ENCODE assay signal across 20 cellular contexts in the genomic region with DNA sequence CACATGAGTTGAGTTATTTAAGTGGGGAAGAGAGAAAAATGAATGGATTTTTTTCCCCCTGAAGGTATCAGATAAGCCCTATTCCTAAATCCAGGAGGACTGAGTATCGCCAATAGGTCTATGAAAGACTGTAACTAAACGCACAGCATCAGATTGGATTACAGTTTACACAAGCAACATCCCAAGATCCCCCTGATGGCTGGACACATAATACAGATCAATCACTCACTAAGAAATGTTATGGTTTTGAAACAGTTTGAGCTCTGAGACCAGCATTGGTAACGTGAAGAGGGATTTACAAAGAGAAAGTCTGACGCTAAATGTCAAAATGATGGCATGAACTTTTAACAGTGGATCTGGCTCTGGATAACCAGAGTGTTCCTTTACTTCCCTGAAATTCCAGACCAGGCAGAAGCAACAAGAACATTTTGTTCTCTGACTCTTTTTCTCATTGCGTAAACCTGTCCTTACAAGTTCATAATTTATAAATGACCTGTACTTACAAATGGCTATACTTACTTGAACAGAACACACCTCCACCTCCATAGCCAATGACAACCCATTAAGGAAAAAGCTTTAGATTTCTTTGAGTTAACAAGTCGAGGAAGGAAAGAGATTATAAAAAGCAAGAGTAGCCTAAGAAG.
DNase-seq lines count a peak whose midpoint lies in the region; ATAC-seq and TF ChIP-seq lines count a peak whose summit lies in the region.
"Had no signal": no experiment of that assay in that cellular context is flagged by ENCODE, and none has a peak within 500 bp of the region (broad histone marks: within the 10 kb centered on the region; RNA-seq: fewer than 3 reads in every experiment).

No MANE protein-coding gene starts in this region.

- no peak overlapping the region for H3K4me3 ChIP-seq in GM23338
- H3K4me3 ChIP-seq in fibroblast of pulmonary artery (replicated peaks; ENCODE audit: low read depth, low read length), result no peak overlapping the region
- H3K4me3 ChIP-seq in transverse colon, result no peak overlapping the region
- H3K4me3 ChIP-seq in endodermal cell (ENCODE audit: low read length), result no peak overlapping the region
- H3K4me3 ChIP-seq: GM12878 had no signal

- H3F3A ChIP-seq in GM23338 (replicated peaks; ENCODE audit: low read depth), result no peaks in the 10 kb centered on the region

- H4K20me1 ChIP-seq in GM23338 (replicated peaks; ENCODE audit: insufficient read depth), result no peaks in the 10 kb centered on the region

- H3K4me1 Mint-ChIP-seq in GM23338, result peaks cover 4% of the 10 kb centered on the region; the same call in 1 of the 3 replicates
- peaks cover 1% of the 10 kb centered on the region for H3K4me1 Mint-ChIP-seq in progenitor cell of endocrine pancreas (ENCODE audit: low read depth)
- peaks cover 5% of the 10 kb centered on the region for H3K4me1 Mint-ChIP-seq in endodermal cell

- no peak overlapping the region for H3K27ac Mint-ChIP-seq in GM23338
- peak overlapping the region; percentile 23 for H3K27ac Mint-ChIP-seq in progenitor cell of endocrine pancreas
- no peak overlapping the region for H3K27ac Mint-ChIP-seq in endodermal cell
- H3K27ac Mint-ChIP-seq: activated naive CD8-positive, alpha-beta T cell; T-helper 17 cell had no signal

- no peaks in the 10 kb centered on the region for H3K27me3 ChIP-seq in GM23338 (ENCODE audit: insufficient read depth)
- no peaks in the 10 kb centered on the region for H3K27me3 ChIP-seq in transverse colon
- no peaks in the 10 kb centered on the region for H3K27me3 ChIP-seq in endodermal cell (ENCODE audit: control insufficient read depth, insufficient read depth, low read length, poor library complexity, severe bottlenecking)

- H3K27ac ChIP-seq in GM23338 (ENCODE audit: low read depth), result peak overlapping the region; percentile 10; the same call in 1 of the 2 replicates
- no peak overlapping the region for H3K27ac ChIP-seq in transverse colon
- no peak overlapping the region for H3K27ac ChIP-seq in endodermal cell (ENCODE audit: low read depth, low read length)

- ATAC-seq in GM23338 (no peak), HG03135 (IDR thresholded peaks at IDR 0.05; ENCODE audit: unreplicated experiment) (no peak)
- ATAC-seq: GM12878, T-helper 17 cell had no signal

- H3K9ac ChIP-seq in endodermal cell (ENCODE audit: extremely low read depth, low read length, poor library complexity, severe bottlenecking), result no peak overlapping the region

- TF ChIP-seq EP300 in transverse colon (IDR thresholded peaks at IDR 0.05; ENCODE audit: low read depth), result no peak

- DNase-seq in GM23338 (ENCODE audit: low spot score) (no peak), SK-MEL-5 (ENCODE audit: low read depth, low spot score) (peak; percentile 59), fibroblast of pulmonary artery (ENCODE audit: low read depth) (peak; percentile 43), progenitor cell of endocrine pancreas (ENCODE audit: low spot score, unreplicated experiment) (no peak), transverse colon (no peak), endodermal cell (no peak)
- no peak for DNase-seq in activated CD4-positive, alpha-beta T cell treated with anti-CD3 and anti-CD28 coated beads, Interleukin-2, amount 50 U/mL, for 48 hours
- DNase-seq: activated CD4-positive, alpha-beta T cell treated with anti-CD3 and anti-CD28 coated beads for 1 hour; Caco-2; central memory CD4-positive, alpha-beta T cell; GOT3; islet precursor cell; MM.1S; NCI-H2081 treated with DMSO at 0.1 percent for 48 hours; SHP77; stimulated activated naive CD4-positive, alpha-beta T cell treated with Interleukin-2 at 50 U/mL for 16 hours; T-helper 17 cell had no signal

- no peaks in the 10 kb centered on the region for H3K9me3 ChIP-seq in transverse colon
- no peaks in the 10 kb centered on the region for H3K9me3 ChIP-seq in endodermal cell (ENCODE audit: control insufficient read depth, low read length)
- H3K9me3 ChIP-seq: Caco-2 had no signal

- H3K79me2 ChIP-seq in GM23338 (replicated peaks; ENCODE audit: insufficient read depth), result no peaks in the 10 kb centered on the region

- H3K36me3 ChIP-seq in GM23338 (ENCODE audit: insufficient read depth) (no peaks in the 10 kb centered on the region), transverse colon (no peaks in the 10 kb centered on the region), endodermal cell (ENCODE audit: control insufficient read depth, insufficient read depth, low read length) (no peaks in the 10 kb centered on the region)

- H3K36me3 Mint-ChIP-seq in GM23338 (ENCODE audit: low read depth) (no peaks in the 10 kb centered on the region), progenitor cell of endocrine pancreas (ENCODE audit: insufficient read depth) (peaks cover 1% of the 10 kb centered on the region), endodermal cell (ENCODE audit: low read depth) (peaks cover 2% of the 10 kb centered on the region)

- H3K4me2 ChIP-seq in GM23338, result no peak overlapping the region

- in situ Hi-C loops in SK-MEL-5 (cut with HindIII; ENCODE audit: low pct_unique_long_range_greater_than_20kb, low sequenced_read_pairs) (no loop called here), transverse colon (cut with MboI; ENCODE audit: low pct_ligation_motif_present in 1 of 4, low pct_unique_long_range_greater_than_20kb in 1 of 4, low sequenced_read_pairs in 3 of 4) (no loop called here)

- no peak for TF ChIP-seq CTCF in GM23338 (conservative IDR thresholded peaks at IDR 0.05; ENCODE audit: low read depth in 2 of 2)
- TF ChIP-seq CTCF in fibroblast of pulmonary artery (IDR thresholded peaks at IDR 0.05; ENCODE audit: low read length, missing control alignments), result no peak
- no peak for TF ChIP-seq CTCF in progenitor cell of endocrine pancreas (IDR thresholded peaks at IDR 0.05; ENCODE audit: unreplicated experiment)
- TF ChIP-seq CTCF in transverse colon (IDR thresholded peaks at IDR 0.05), result no peak
- TF ChIP-seq CTCF in endodermal cell (conservative IDR thresholded peaks at IDR 0.05), result no peak

- intact Hi-C loops in transverse colon (cut with DNase I; ENCODE audit: low total_unique reads), result no loop called here

- H3K27me3 Mint-ChIP-seq in GM23338 (ENCODE audit: insufficient read depth, low read depth, poor library complexity) (no peaks in the 10 kb centered on the region), progenitor cell of endocrine pancreas (no peaks in the 10 kb centered on the region), endodermal cell (ENCODE audit: insufficient read depth) (no peaks in the 10 kb centered on the region)
- H3K27me3 Mint-ChIP-seq: activated naive CD8-positive, alpha-beta T cell; T-helper 17 cell had no signal

- H3K9me3 Mint-ChIP-seq in GM23338 (no peaks in the 10 kb centered on the region), progenitor cell of endocrine pancreas (ENCODE audit: low read depth) (no peaks in the 10 kb centered on the region), endodermal cell (no peaks in the 10 kb centered on the region)

- WGBS in transverse colon (ENCODE audit: low coverage in 1 of 2), 2 donors, result 81 to 85% methylated on average over 6 of the region's 6 CpGs
- 91 to 96% methylated on average over 4 to 6 of the region's 6 CpGs for WGBS in endodermal cell (ENCODE audit: insufficient coverage in 1 of 2, insufficient read length in 1 of 2), 2 experiments

- no peaks in the 10 kb centered on the region for H3K4me1 ChIP-seq in GM23338 (ENCODE audit: insufficient read depth)
- no peaks in the 10 kb centered on the region for H3K4me1 ChIP-seq in transverse colon
- no peaks in the 10 kb centered on the region for H3K4me1 ChIP-seq in endodermal cell (ENCODE audit: control insufficient read depth, insufficient read depth, low read length)
- H3K4me1 ChIP-seq: Caco-2 had no signal

- TF ChIP-seq POLR2A in transverse colon (IDR thresholded peaks at IDR 0.05), result no peak

- no peaks in the 10 kb centered on the region for H3K9me2 ChIP-seq in GM23338 (ENCODE audit: insufficient read depth)

- H2AFZ ChIP-seq in GM23338, result no peak overlapping the region

- no peak overlapping the region for H3K4me3 Mint-ChIP-seq in GM23338
- H3K4me3 Mint-ChIP-seq in progenitor cell of endocrine pancreas (ENCODE audit: low read depth), result no peak overlapping the region
- H3K4me3 Mint-ChIP-seq in endodermal cell, result no peak overlapping the region
- H3K4me3 Mint-ChIP-seq: activated naive CD8-positive, alpha-beta T cell; T-helper 17 cell had no signal

TF ChIP-seq in GM23338, 12 proteins besides CTCF, POLR2A, EP300 and RAD21 (continues in another document):
- TF ChIP-seq, protein P1, sequence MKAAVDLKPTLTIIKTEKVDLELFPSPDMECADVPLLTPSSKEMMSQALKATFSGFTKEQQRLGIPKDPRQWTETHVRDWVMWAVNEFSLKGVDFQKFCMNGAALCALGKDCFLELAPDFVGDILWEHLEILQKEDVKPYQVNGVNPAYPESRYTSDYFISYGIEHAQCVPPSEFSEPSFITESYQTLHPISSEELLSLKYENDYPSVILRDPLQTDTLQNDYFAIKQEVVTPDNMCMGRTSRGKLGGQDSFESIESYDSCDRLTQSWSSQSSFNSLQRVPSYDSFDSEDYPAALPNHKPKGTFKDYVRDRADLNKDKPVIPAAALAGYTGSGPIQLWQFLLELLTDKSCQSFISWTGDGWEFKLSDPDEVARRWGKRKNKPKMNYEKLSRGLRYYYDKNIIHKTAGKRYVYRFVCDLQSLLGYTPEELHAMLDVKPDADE (IDR thresholded peaks at IDR 0.05), result no peak
- TF ChIP-seq CREB1 (CRISPR knock-in tag; IDR thresholded peaks at IDR 0.05; ENCODE audit: low read depth), result no peak
- TF ChIP-seq STAT1 (IDR thresholded peaks at IDR 0.05; ENCODE audit: unreplicated experiment), result no peak

Comparison
In these comparisons a context has a peak if more than half of its experiments do, and no peak if none do; other contexts are left out.
1. DNase-seq: peak in SK-MEL-5 (single experiment) and fibroblast of pulmonary artery (single experiment); none in GM23338 (single experiment), progenitor cell of endocrine pancreas (single experiment), activated CD4-positive, alpha-beta T cell treated with anti-CD3 and anti-CD28 coated beads, Interleukin-2, amount 50 U/mL, for 48 hours (0 of 2), transverse colon (single experiment) and endodermal cell (single experiment).